8 cellular contexts compared by ENCODE assay signal in genomic region chr12:93243689-93244513, GRCh38.
DNase-seq lines count a peak whose midpoint lies in the region; ATAC-seq, FAIRE-seq and TF ChIP-seq lines count a peak whose summit lies in the region.

No MANE protein-coding gene starts in this region.

- no peaks in the 10 kb centered on the region for H3K36me3 Mint-ChIP-seq in astrocyte (ENCODE audit: low read depth, unreplicated experiment)

- H3K4me1 ChIP-seq in astrocyte (ENCODE audit: insufficient read depth, low read length), result no peaks in the 10 kb centered on the region

- H3K36me3 ChIP-seq in astrocyte (ENCODE audit: insufficient read depth, low read length), result no peaks in the 10 kb centered on the region

- H3K4me1 Mint-ChIP-seq in astrocyte (ENCODE audit: low read depth, unreplicated experiment), result peaks cover 8% of the 10 kb centered on the region

- no peak overlapping the region for H3K4me3 Mint-ChIP-seq in astrocyte (ENCODE audit: unreplicated experiment)

- H3K4me3 ChIP-seq in astrocyte (ENCODE audit: insufficient read depth, low read depth, low read length) (no peak overlapping the region), dorsolateral prefrontal cortex (no peak overlapping the region)

- H3K27me3 ChIP-seq in astrocyte (ENCODE audit: insufficient read depth, low read length), result no peaks in the 10 kb centered on the region
- H3K27me3 ChIP-seq in dorsolateral prefrontal cortex, result no peaks in the 10 kb centered on the region

- no peak overlapping the region for H3K9ac ChIP-seq in astrocyte (ENCODE audit: low read length)

- H3K27ac ChIP-seq in astrocyte (ENCODE audit: low read depth, low read length) (no peak overlapping the region), dorsolateral prefrontal cortex (peak overlapping the region in 2 of 59 donors; percentile 26 to 30)

- intact Hi-C loops in dorsolateral prefrontal cortex (cut with DNase I), result no loop called here

- H3K79me2 ChIP-seq in astrocyte (ENCODE audit: insufficient read depth, low read length), result no peaks in the 10 kb centered on the region

- ATAC-seq in GM19467 (IDR thresholded peaks at IDR 0.05; ENCODE audit: unreplicated experiment), result peak; percentile 53
- no peak for ATAC-seq in HG02623 (IDR thresholded peaks at IDR 0.05; ENCODE audit: unreplicated experiment)

- no peak overlapping the region for H3K4me2 ChIP-seq in astrocyte (ENCODE audit: low read length)

- H2AFZ ChIP-seq in astrocyte (ENCODE audit: low read depth, low read length), result no peak overlapping the region

- no peaks in the 10 kb centered on the region for H4K20me1 ChIP-seq in astrocyte (ENCODE audit: insufficient read depth, low read length)

- FAIRE-seq in astrocyte (lab: Jason Lieb, UNC), result no peak

- H3K27me3 Mint-ChIP-seq in astrocyte (ENCODE audit: low read depth, unreplicated experiment), result no peaks in the 10 kb centered on the region

- DNase-seq in CD1c-positive myeloid dendritic cell (ENCODE audit: extremely low spot score) (peak; percentile 81), NAMALWA (ENCODE audit: low spot score) (peak; percentile 13), astrocyte (ENCODE audit: low read depth) (peak; percentile 39), mucosa of gallbladder (ENCODE audit: low spot score) (peak; percentile 63), NCI-H2081 (lab: John Stamatoyannopoulos, UW) (no peak), dorsolateral prefrontal cortex (no peak)

- TF ChIP-seq CTCF in astrocyte (IDR thresholded peaks at IDR 0.05; ENCODE audit: insufficient read depth, low read depth, low read length), result no peak
- TF ChIP-seq CTCF in dorsolateral prefrontal cortex (IDR thresholded peaks at IDR 0.05 in 54 of 56, conservative IDR thresholded peaks at IDR 0.05 in 2 of 56; ENCODE audit: low read depth in 1 of 56, partially characterized antibody in 56 of 56), result no peak

- peaks cover 2% of the 10 kb centered on the region for H3K9me3 ChIP-seq in astrocyte (ENCODE audit: insufficient read depth, low read depth, low read length)

- no peak overlapping the region for H3K27ac Mint-ChIP-seq in astrocyte (ENCODE audit: unreplicated experiment)

- H3K9me3 Mint-ChIP-seq in astrocyte (ENCODE audit: unreplicated experiment), result peaks cover 10% of the 10 kb centered on the region

Comparison
In these comparisons a context has a peak if more than half of its experiments do, and no peak if none do; other contexts are left out.
1. DNase-seq: peak in CD1c-positive myeloid dendritic cell (single experiment), NAMALWA (single experiment), astrocyte (single experiment) and mucosa of gallbladder (single experiment); none in NCI-H2081 (0 of 2) and dorsolateral prefrontal cortex (0 of 10).